24 cellular contexts compared by ENCODE assay signal in genomic region chr3:15528881-15529537, GRCh38.
DNase-seq lines count a peak whose midpoint lies in the region; ATAC-seq, FAIRE-seq and TF ChIP-seq lines count a peak whose summit lies in the region.
"Had no signal": no experiment of that assay in that cellular context is flagged by ENCODE, and none has a peak within 500 bp of the region (broad histone marks: within the 10 kb centered on the region; RNA-seq: fewer than 3 reads in every experiment).

No MANE protein-coding gene starts in this region.

- CTCF ChIA-PET in activated naive CD4-positive, alpha-beta T cell treated with anti-CD3 and anti-CD28 coated beads, Interleukin-2, amount 10 ng/mL, durations not matched to agents 7 days and 5 days (lab: Charles Lee) = interaction anchor here (1.0 kb wide), 1 partner anchor 28 kb away, joined by 3 read pairs; no protein-coding TSS in a partner anchor
- CTCF ChIA-PET in RWPE1 (lab: Yijun Ruan, JAX) = interaction anchor here (0.7 kb wide), 1 partner anchor 35 kb away, joined by 3 read pairs; no protein-coding TSS in a partner anchor

- no peak overlapping the region for H3K4me3 Mint-ChIP-seq in activated naive CD4-positive, alpha-beta T cell treated with anti-CD3 and anti-CD28 coated beads, Interleukin-2, amount 10 ng/mL, durations not matched to agents 7 days and 5 days
- H3K4me3 Mint-ChIP-seq in central memory CD8-positive, alpha-beta T cell = peak overlapping the region; percentile 5
- H3K4me3 Mint-ChIP-seq in stimulated activated effector memory CD8-positive, alpha-beta T cell treated with anti-CD3 and anti-CD28 coated beads, Interleukin-12 subunit alpha, Interleukin-12 subunit beta, amount 100 ng/mL, for 72 hours = no peak overlapping the region
- H3K4me3 Mint-ChIP-seq: activated T-cell treated with anti-CD3 and anti-CD28 coated beads, Interleukin-2, amount 50 U/mL, for 4 hours; H9; IgD-negative memory B cell had no signal

- ATAC-seq in central memory CD8-positive, alpha-beta T cell (replicated peaks; ENCODE audit: extremely low read depth, poor library complexity, severe bottlenecking) = peak; percentile 32
- peak; percentile 51 for ATAC-seq in stimulated activated effector memory CD8-positive, alpha-beta T cell treated with anti-CD3 and anti-CD28 coated beads, Interleukin-12 subunit alpha, Interleukin-12 subunit beta, amount 100 ng/mL, for 72 hours
- ATAC-seq in HG02885 (IDR thresholded peaks at IDR 0.05; ENCODE audit: poor library complexity, unreplicated experiment) = no peak
- ATAC-seq: activated T-cell treated with anti-CD3 and anti-CD28 coated beads, Interleukin-2, amount 50 U/mL, for 4 hours; right lobe of liver had no signal

- peak overlapping the region; percentile 16 for H3K27ac Mint-ChIP-seq in activated naive CD4-positive, alpha-beta T cell treated with anti-CD3 and anti-CD28 coated beads, Interleukin-2, amount 10 ng/mL, durations not matched to agents 7 days and 5 days
- peak overlapping the region; percentile 11 for H3K27ac Mint-ChIP-seq in central memory CD8-positive, alpha-beta T cell (ENCODE audit: low read depth)
- H3K27ac Mint-ChIP-seq in stimulated activated effector memory CD8-positive, alpha-beta T cell treated with anti-CD3 and anti-CD28 coated beads, Interleukin-12 subunit alpha, Interleukin-12 subunit beta, amount 100 ng/mL, for 72 hours = no peak overlapping the region
- H3K27ac Mint-ChIP-seq: H9 had no signal

- no peaks in the 10 kb centered on the region for H3K9me3 Mint-ChIP-seq in activated naive CD4-positive, alpha-beta T cell treated with anti-CD3 and anti-CD28 coated beads, Interleukin-2, amount 10 ng/mL, durations not matched to agents 7 days and 5 days
- no peaks in the 10 kb centered on the region for H3K9me3 Mint-ChIP-seq in central memory CD8-positive, alpha-beta T cell
- peaks cover 2% of the 10 kb centered on the region for H3K9me3 Mint-ChIP-seq in stimulated activated effector memory CD8-positive, alpha-beta T cell treated with anti-CD3 and anti-CD28 coated beads, Interleukin-12 subunit alpha, Interleukin-12 subunit beta, amount 100 ng/mL, for 72 hours
- H3K9me3 Mint-ChIP-seq: activated T-cell treated with anti-CD3 and anti-CD28 coated beads, Interleukin-2, amount 50 U/mL, for 4 hours; H9 had no signal

- no peak for TF ChIP-seq CTCF in RWPE1 (conservative IDR thresholded peaks at IDR 0.05; ENCODE audit: low read depth)

- no peak overlapping the region for H3K27ac ChIP-seq in RWPE1
- H3K27ac ChIP-seq: esophagus squamous epithelium, HL-60, right lobe of liver had no signal

- peaks cover 33% of the 10 kb centered on the region for H3K4me1 Mint-ChIP-seq in activated naive CD4-positive, alpha-beta T cell treated with anti-CD3 and anti-CD28 coated beads, Interleukin-2, amount 10 ng/mL, durations not matched to agents 7 days and 5 days
- peaks cover 31% of the 10 kb centered on the region for H3K4me1 Mint-ChIP-seq in central memory CD8-positive, alpha-beta T cell
- H3K4me1 Mint-ChIP-seq in stimulated activated effector memory CD8-positive, alpha-beta T cell treated with anti-CD3 and anti-CD28 coated beads, Interleukin-12 subunit alpha, Interleukin-12 subunit beta, amount 100 ng/mL, for 72 hours = peaks cover 35% of the 10 kb centered on the region

- DNase-seq in activated naive CD4-positive, alpha-beta T cell treated with anti-CD3 and anti-CD28 coated beads, Interleukin-2, amount 10 ng/mL, durations not matched to agents 7 days and 5 days = no peak
- no peak for DNase-seq in activated naive CD4-positive, alpha-beta T cell (lab: John Stamatoyannopoulos, UW)
- DNase-seq in NCI-H82 treated with DMSO at 0.1 percent for 48 hours (lab: John Stamatoyannopoulos, UW; ENCODE audit: unreplicated experiment) (peak; percentile 68), RWPE1 (ENCODE audit: low spot score) (no peak), HTR-8/SVneo (ENCODE audit: insufficient read length, low spot score) (no peak)
- no peak for DNase-seq in central memory CD8-positive, alpha-beta T cell (ENCODE audit: low spot score in 2 of 2)
- no peak for DNase-seq in stimulated activated effector memory CD8-positive, alpha-beta T cell treated with anti-CD3 and anti-CD28 coated beads, Interleukin-12 subunit alpha, Interleukin-12 subunit beta, amount 100 ng/mL, for 72 hours (ENCODE audit: low spot score in 2 of 2)
- DNase-seq: activated T-cell treated with anti-CD3 and anti-CD28 coated beads, Interleukin-2, amount 50 U/mL, for 4 hours; amygdala; Calu3; caudate nucleus; effector CD4-positive, alpha-beta T cell; esophagus squamous epithelium; H9; MV-4-11; NCI-H1930; nucleus accumbens; right lobe of liver; stimulated activated CD4-positive, alpha-beta T cell treated with anti-CD3 and anti-CD28 coated beads, Interleukin-2, amount 100 ng/mL, for 24 hours; T1000 had no signal

- no peak for FAIRE-seq in HTR-8/SVneo (lab: Jason Lieb, UNC)
- FAIRE-seq: GM19239 had no signal

- no peaks in the 10 kb centered on the region for H3K27me3 Mint-ChIP-seq in activated naive CD4-positive, alpha-beta T cell treated with anti-CD3 and anti-CD28 coated beads, Interleukin-2, amount 10 ng/mL, durations not matched to agents 7 days and 5 days
- H3K27me3 Mint-ChIP-seq in central memory CD8-positive, alpha-beta T cell = no peaks in the 10 kb centered on the region
- H3K27me3 Mint-ChIP-seq: IgD-negative memory B cell had no signal

- POLR2A ChIA-PET in RWPE1 (lab: Yijun Ruan, JAX; ENCODE audit: low non-redundant PET) = no interaction called here

- H3K36me3 Mint-ChIP-seq in activated naive CD4-positive, alpha-beta T cell treated with anti-CD3 and anti-CD28 coated beads, Interleukin-2, amount 10 ng/mL, durations not matched to agents 7 days and 5 days = peaks cover 6% of the 10 kb centered on the region
- no peaks in the 10 kb centered on the region for H3K36me3 Mint-ChIP-seq in central memory CD8-positive, alpha-beta T cell (ENCODE audit: insufficient read depth)
- H3K36me3 Mint-ChIP-seq in stimulated activated effector memory CD8-positive, alpha-beta T cell treated with anti-CD3 and anti-CD28 coated beads, Interleukin-12 subunit alpha, Interleukin-12 subunit beta, amount 100 ng/mL, for 72 hours = no peaks in the 10 kb centered on the region
